10 cellular contexts compared by ENCODE assay signal in the genomic region with DNA sequence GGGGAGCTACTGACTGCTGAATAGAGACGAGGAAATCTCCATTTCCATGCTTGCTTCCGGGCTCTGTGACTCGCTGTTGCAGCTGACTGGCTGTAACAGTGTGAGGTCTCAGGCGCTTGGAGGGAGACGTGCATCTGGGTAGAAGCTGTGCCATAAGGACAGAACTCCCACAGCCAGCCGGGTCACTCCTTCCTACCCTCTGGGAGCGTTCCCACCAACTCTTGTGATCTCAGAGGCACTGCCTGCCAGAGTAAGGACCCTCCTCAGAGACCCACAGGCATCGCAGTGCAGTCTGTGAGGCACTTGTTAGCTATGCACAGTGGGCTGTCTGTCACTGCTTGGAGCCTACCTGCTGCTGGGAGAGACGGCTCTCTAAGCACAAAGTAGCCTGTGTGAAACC.
DNase-seq lines count a peak whose midpoint lies in the region; ATAC-seq lines count a peak whose summit lies in the region.
"Had no signal": no experiment of that assay in that cellular context is flagged by ENCODE, and none has a peak within 500 bp of the region (broad histone marks: within the 10 kb centered on the region; RNA-seq: fewer than 3 reads in every experiment).

No MANE protein-coding gene starts in this region.

- no peaks in the 10 kb centered on the region for H3K9me3 ChIP-seq in aorta (ENCODE audit: control insufficient read depth, low read length)

- peak; percentile 22 for DNase-seq in SK-N-DZ (ENCODE audit: low spot score)
- peak; percentile 25 for DNase-seq in kidney tubule cell (ENCODE audit: low spot score)
- DNase-seq in aorta: no peak
- no peak for DNase-seq in NCI-H774 (lab: John Stamatoyannopoulos, UW)
- DNase-seq in GF-D8 (lab: John Stamatoyannopoulos, UW): no peak
- no peak for DNase-seq in CD1c-positive myeloid dendritic cell (ENCODE audit: extremely low spot score)
- DNase-seq: activated CD4-positive, alpha-beta T cell treated with anti-CD3 and anti-CD28 coated beads, Interleukin-2, amount 50 U/mL, for 48 hours; DMS79; NCI-H187 treated with DMSO at 0.1 percent for 48 hours had no signal

- no peak overlapping the region for H3K4me3 ChIP-seq in aorta (ENCODE audit: low read length in 2 of 2)

- ATAC-seq in HG02642 (IDR thresholded peaks at IDR 0.05; ENCODE audit: poor library complexity, unreplicated experiment) (peak; percentile 66), aorta (ENCODE audit: low FRiP score) (peak; percentile 66)

- H3K4me1 ChIP-seq in aorta (ENCODE audit: control insufficient read depth in 1 of 2, insufficient read depth in 2 of 2, low read length in 2 of 2): no peaks in the 10 kb centered on the region

- intact Hi-C loops in aorta (cut with DNase I): no loop called here

- no peaks in the 10 kb centered on the region for H3K36me3 ChIP-seq in aorta (ENCODE audit: control insufficient read depth in 1 of 2, insufficient read depth in 2 of 2, low read length in 1 of 2)

- no peak overlapping the region for H3K27ac ChIP-seq in aorta (ENCODE audit: low read depth in 1 of 2, low read length in 2 of 2)

- no peaks in the 10 kb centered on the region for H3K27me3 ChIP-seq in aorta (ENCODE audit: control insufficient read depth in 1 of 2, insufficient read depth in 2 of 2, low read length in 1 of 2)

- WGBS in aorta, 2 donors: 31 to 44% methylated on average over 9 of the region's 9 CpGs

Comparison
In these comparisons a context has a peak if more than half of its experiments do, and no peak if none do; other contexts are left out.
1. DNase-seq: peak in SK-N-DZ (single experiment) and kidney tubule cell (single experiment); none in aorta (0 of 2), NCI-H774 (single experiment), GF-D8 (single experiment) and CD1c-positive myeloid dendritic cell (single experiment).